In genomic region chr3:46449755-46450552, GRCh38 we compare ENCODE assay signal across 10 cellular contexts. TPM values are rescaled to one million over a fixed set of nuclear protein-coding genes. Genes with fewer than 3 reads are reported as not detected.
DNase-seq lines count a peak whose midpoint lies in the region; ATAC-seq, FAIRE-seq and TF ChIP-seq lines count a peak whose summit lies in the region.
"Had no signal": no experiment of that assay in that cellular context is flagged by ENCODE, and none has a peak within 500 bp of the region (broad histone marks: within the 10 kb centered on the region; RNA-seq: fewer than 3 reads in every experiment).

No MANE protein-coding gene starts in this region.

- CTCF ChIA-PET in Panc1 (lab: Charles Lee), result interaction anchor here (0.6 kb wide), 1 partner anchor 587 kb away, joined by 3 read pairs; no protein-coding TSS in a partner anchor

- no peak overlapping the region for H3K4me3 Mint-ChIP-seq in natural killer cell
- H3K4me3 Mint-ChIP-seq in natural killer cell treated with Interleukin-12 subunit alpha and Interleukin-12 subunit beta and Interleukin-15 and Interleukin-18, amount 100 ng/mL, for 72 hours, result no peak overlapping the region

- no peaks in the 10 kb centered on the region for H3K27me3 ChIP-seq in Panc1 (ENCODE audit: control insufficient read depth, insufficient read depth, low read length)

- no peak for FAIRE-seq in urothelium cell line (lab: Jason Lieb, UNC)

- H3K36me3 Mint-ChIP-seq in natural killer cell, result no peaks in the 10 kb centered on the region
- H3K36me3 Mint-ChIP-seq in natural killer cell treated with Interleukin-12 subunit alpha and Interleukin-12 subunit beta and Interleukin-15 and Interleukin-18, amount 100 ng/mL, for 72 hours, result no peaks in the 10 kb centered on the region

- in situ Hi-C loops in Panc1 (cut with HindIII; ENCODE audit: low pct_unique_long_range_greater_than_20kb, low sequenced_read_pairs), result no loop called here

- H3K4me1 ChIP-seq in Panc1 (ENCODE audit: control insufficient read depth, insufficient read depth, low read length), result no peaks in the 10 kb centered on the region

- H3K9me3 Mint-ChIP-seq in natural killer cell, result no peaks in the 10 kb centered on the region
- no peaks in the 10 kb centered on the region for H3K9me3 Mint-ChIP-seq in natural killer cell treated with Interleukin-12 subunit alpha and Interleukin-12 subunit beta and Interleukin-15 and Interleukin-18, amount 100 ng/mL, for 72 hours

- no peak overlapping the region for H3K4me3 ChIP-seq in Panc1 (ENCODE audit: low read depth in 2 of 2, low read length in 2 of 2)
- no peak overlapping the region for H3K4me3 ChIP-seq in foreskin fibroblast (ENCODE audit: low read depth in 1 of 2, low read length in 2 of 2)

- intact Hi-C loops in natural killer cell (cut with micrococcal nuclease) (no loop called here), Panc1 (cut with micrococcal nuclease; ENCODE audit: unreplicated experiment) (no loop called here)

- no peaks in the 10 kb centered on the region for H3K36me3 ChIP-seq in Panc1 (ENCODE audit: control insufficient read depth, insufficient read depth, low read length)

- POLR2A ChIA-PET in Panc1 (lab: Charles Lee), result no interaction called here

- peaks cover 13 to 22% of the 10 kb centered on the region in 2 donors for H3K27me3 Mint-ChIP-seq in natural killer cell (ENCODE audit: low read depth in 2 of 2)
- H3K27me3 Mint-ChIP-seq in natural killer cell treated with Interleukin-12 subunit alpha and Interleukin-12 subunit beta and Interleukin-15 and Interleukin-18, amount 100 ng/mL, for 72 hours, result peaks cover 21 to 24% of the 10 kb centered on the region in 2 donors

- ATAC-seq in natural killer cell (no peak), Panc1 (no peak), GM19035 (IDR thresholded peaks at IDR 0.05; ENCODE audit: unreplicated experiment) (no peak), HG02840 (IDR thresholded peaks at IDR 0.05; ENCODE audit: low FRiP score, unreplicated experiment) (no peak)
- no peak for ATAC-seq in natural killer cell treated with Interleukin-12 subunit alpha and Interleukin-12 subunit beta and Interleukin-15 and Interleukin-18, amount 100 ng/mL, for 72 hours

- H3K4me1 Mint-ChIP-seq in natural killer cell, result no peaks in the 10 kb centered on the region
- no peaks in the 10 kb centered on the region for H3K4me1 Mint-ChIP-seq in natural killer cell treated with Interleukin-12 subunit alpha and Interleukin-12 subunit beta and Interleukin-15 and Interleukin-18, amount 100 ng/mL, for 72 hours (ENCODE audit: low read depth in 2 of 2)

- peak; percentile 45 for TF ChIP-seq CTCF in natural killer cell (IDR thresholded peaks at IDR 0.05)
- TF ChIP-seq CTCF in Panc1 (IDR thresholded peaks at IDR 0.05), result peak; percentile 78
- TF ChIP-seq CTCF in foreskin fibroblast (IDR thresholded peaks at IDR 0.05; ENCODE audit: low read depth, low read length), result peak; percentile 66

- DNase-seq in natural killer cell (no peak), Panc1 (ENCODE audit: low read depth, low spot score) (no peak), foreskin fibroblast (peak; percentile 7 to 44), urothelium cell line (ENCODE audit: low spot score) (peak; percentile 39)
- DNase-seq in natural killer cell treated with Interleukin-12 subunit alpha and Interleukin-12 subunit beta and Interleukin-15 and Interleukin-18, amount 100 ng/mL, for 72 hours (ENCODE audit: low spot score), result no peak
- DNase-seq in activated CD4-positive, alpha-beta T cell treated with anti-CD3 and anti-CD28 coated beads, Interleukin-2, amount 50 U/mL, for 1 hour, result no peak
- DNase-seq: activated effector memory CD4-positive, alpha-beta T cell treated with anti-CD3 and anti-CD28 coated beads, Interleukin-2, amount 50 U/mL, for 16 hours; DMS153 had no signal

- no peak overlapping the region for H3K27ac ChIP-seq in Panc1 (ENCODE audit: low read length)

- no peak overlapping the region for H3K27ac Mint-ChIP-seq in natural killer cell
- H3K27ac Mint-ChIP-seq in natural killer cell treated with Interleukin-12 subunit alpha and Interleukin-12 subunit beta and Interleukin-15 and Interleukin-18, amount 100 ng/mL, for 72 hours, result no peak overlapping the region

- H3K9me3 ChIP-seq in Panc1 (ENCODE audit: control insufficient read depth, insufficient read depth, low read depth, low read length), result no peaks in the 10 kb centered on the region

- no TSS peak for BruUV-seq in Panc1 (replicated peaks; lab: Mats Ljungman, UMichigan)

RNA-seq across cellular contexts. Expression of gene LTF, which starts 14.8 kb away (rescaled TPM):
- total RNA-seq in natural killer cell (1 to 10 TPM in 2 of 3 donors, not detected in 1; 1.0 to 1.1 TPM), Panc1 (2021; ENCODE audit: unreplicated experiment) (not detected)
- total RNA-seq in natural killer cell treated with Interleukin-12 subunit alpha and Interleukin-12 subunit beta and Interleukin-15 and Interleukin-18, amount 100 ng/mL, for 72 hours, result under 1 TPM in 1 of 2 donors, not detected in 1; 0.20 TPM
- polyA plus RNA-seq in Panc1 (2012; ENCODE audit: insufficient read length), result not detected

RNA-seq across cellular contexts. Expression of gene CCRL2, which starts 42.9 kb away (rescaled TPM):
- total RNA-seq in natural killer cell (1 to 10 TPM; 3.0 to 4.6 (median 3.8) TPM), Panc1 (2021; ENCODE audit: unreplicated experiment) (not detected)
- total RNA-seq in natural killer cell treated with Interleukin-12 subunit alpha and Interleukin-12 subunit beta and Interleukin-15 and Interleukin-18, amount 100 ng/mL, for 72 hours, result 1 to 10 TPM; 4.0 to 6.2 TPM
- not detected for polyA plus RNA-seq in Panc1 (2012; ENCODE audit: insufficient read length)

RNA-seq across cellular contexts. Expression of gene RTP3, which starts 47.8 kb away (rescaled TPM):
- not detected for total RNA-seq in natural killer cell
- not detected for total RNA-seq in natural killer cell treated with Interleukin-12 subunit alpha and Interleukin-12 subunit beta and Interleukin-15 and Interleukin-18, amount 100 ng/mL, for 72 hours
- total RNA-seq in Panc1 (2021; ENCODE audit: unreplicated experiment), result not detected
- not detected for polyA plus RNA-seq in Panc1 (2012; ENCODE audit: insufficient read length)

Comparison
In these comparisons a context has a peak if more than half of its experiments do, and no peak if none do; other contexts are left out.
1. DNase-seq: peak in foreskin fibroblast (2 of 2) and urothelium cell line (single experiment); none in natural killer cell (single experiment), natural killer cell treated with Interleukin-12 subunit alpha and Interleukin-12 subunit beta and Interleukin-15 and Interleukin-18, amount 100 ng/mL, for 72 hours (single experiment), Panc1 (single experiment) and activated CD4-positive, alpha-beta T cell treated with anti-CD3 and anti-CD28 coated beads, Interleukin-2, amount 50 U/mL, for 1 hour (single experiment).
2. Peak in every context shown above with its lines, with median percentiles within 50 percentile points of each other: CTCF ChIP-seq.